In genomic region chr1:16727190-16728111, GRCh38 we compare ENCODE assay signal across 8 cellular contexts. TPM values are rescaled to one million over a fixed set of nuclear protein-coding genes. Genes with fewer than 3 reads are reported as not detected.
DNase-seq lines count a peak whose midpoint lies in the region; ATAC-seq and TF ChIP-seq lines count a peak whose summit lies in the region.

No MANE protein-coding gene starts in this region.

- H3K36me3 Mint-ChIP-seq in activated CD4-positive, alpha-beta T cell treated with anti-CD3 and anti-CD28 coated beads, Interleukin-2, amount 10 ng/mL, durations not matched to agents 24 days and 14 days (ENCODE audit: low read depth): no peaks in the 10 kb centered on the region

- TF ChIP-seq CTCF in GM10248 (IDR thresholded peaks at IDR 0.05; ENCODE audit: control extremely low read depth, extremely low read depth, low read depth, missing control alignments) (no peak), LNCaP clone FGC (IDR thresholded peaks at IDR 0.05; ENCODE audit: control insufficient read depth, extremely low read depth, insufficient read depth) (no peak)

- H3K4me3 ChIP-seq in LNCaP clone FGC (ENCODE audit: low read depth, low read length): no peak overlapping the region
- H3K4me3 ChIP-seq in skeletal muscle cell (ENCODE audit: low read depth, low read length): no peak overlapping the region

- intact Hi-C loops in activated CD4-positive, alpha-beta T cell treated with anti-CD3 and anti-CD28 coated beads, Interleukin-2, amount 10 ng/mL, durations not matched to agents 24 days and 14 days (cut with micrococcal nuclease): no loop called here

- no peaks in the 10 kb centered on the region for H3K4me1 Mint-ChIP-seq in activated CD4-positive, alpha-beta T cell treated with anti-CD3 and anti-CD28 coated beads, Interleukin-2, amount 10 ng/mL, durations not matched to agents 24 days and 14 days

- no peak overlapping the region for H3K27ac Mint-ChIP-seq in activated CD4-positive, alpha-beta T cell treated with anti-CD3 and anti-CD28 coated beads, Interleukin-2, amount 10 ng/mL, durations not matched to agents 24 days and 14 days

- no peak overlapping the region for H3K4me3 Mint-ChIP-seq in activated CD4-positive, alpha-beta T cell treated with anti-CD3 and anti-CD28 coated beads, Interleukin-2, amount 10 ng/mL, durations not matched to agents 24 days and 14 days

- H3K27me3 Mint-ChIP-seq in activated CD4-positive, alpha-beta T cell treated with anti-CD3 and anti-CD28 coated beads, Interleukin-2, amount 10 ng/mL, durations not matched to agents 24 days and 14 days: no peaks in the 10 kb centered on the region

- POLR2A ChIA-PET in GM10248 (lab: Yijun Ruan, JAX): no interaction called here

- H3K9me3 Mint-ChIP-seq in activated CD4-positive, alpha-beta T cell treated with anti-CD3 and anti-CD28 coated beads, Interleukin-2, amount 10 ng/mL, durations not matched to agents 24 days and 14 days: no peaks in the 10 kb centered on the region

- peak; percentile 79 for ATAC-seq in esophagus mucosa
- ATAC-seq in HG02763 (IDR thresholded peaks at IDR 0.05; ENCODE audit: unreplicated experiment): no peak

- CTCF ChIA-PET in GM10248 (lab: Yijun Ruan, JAX): interaction anchor here (1.0 to 2.1 kb wide), 3 partner anchors 9 to 150 kb away, joined by 3 to 11 read pairs (median 4); no protein-coding TSS in a partner anchor

- DNase-seq in GM10248 (ENCODE audit: extremely low spot score) (peak; percentile 64), LNCaP clone FGC (ENCODE audit: low read depth) (peak; percentile 60), skeletal muscle cell (ENCODE audit: low read depth) (peak; percentile 4), NCI-H2081 treated with DMSO at 0.1 percent for 48 hours (lab: John Stamatoyannopoulos, UW) (no peak), GM19238 (ENCODE audit: insufficient read length, low spot score) (no peak)
- peak; percentile 73 for DNase-seq in activated CD4-positive, alpha-beta T cell treated with anti-CD3 and anti-CD28 coated beads, Interleukin-2, amount 10 ng/mL, durations not matched to agents 24 days and 14 days

RNA-seq across cellular contexts. Expression of gene RNU1-4, which starts 12.9 kb away (rescaled TPM):
- 1,962 and 2,189 TPM in 2 replicates for total RNA-seq in activated CD4-positive, alpha-beta T cell treated with anti-CD3 and anti-CD28 coated beads, Interleukin-2, amount 10 ng/mL, durations not matched to agents 24 days and 14 days
- total RNA-seq in esophagus mucosa: 6,387 TPM

Comparison
In these comparisons a context has a peak if more than half of its experiments do, and no peak if none do; other contexts are left out.
1. DNase-seq: peak in GM10248 (single experiment), LNCaP clone FGC (single experiment), activated CD4-positive, alpha-beta T cell treated with anti-CD3 and anti-CD28 coated beads, Interleukin-2, amount 10 ng/mL, durations not matched to agents 24 days and 14 days (single experiment) and skeletal muscle cell (single experiment); none in NCI-H2081 treated with DMSO at 0.1 percent for 48 hours (single experiment) and GM19238 (single experiment).